Comparison of ENCODE assay signal across 13 cellular contexts in genomic region chr2:705971-706511, GRCh38. TPM values are rescaled to one million over a fixed set of nuclear protein-coding genes. Genes with fewer than 3 reads are reported as not detected.
A peak's percentile ranks its signal among the peaks of the same experiment; 100 is the strongest.
DNase-seq lines count a peak whose midpoint lies in the region; ATAC-seq, FAIRE-seq and TF ChIP-seq lines count a peak whose summit lies in the region.
"Had no signal": no experiment of that assay in that cellular context is flagged by ENCODE, and none has a peak within 500 bp of the region (broad histone marks: within the 10 kb centered on the region; RNA-seq: fewer than 3 reads in every experiment).

No MANE protein-coding gene starts in this region.

- no peak overlapping the region for H2AFZ ChIP-seq in smooth muscle cell (ENCODE audit: low read depth)

- WGBS in smooth muscle cell (ENCODE audit: low lambda C conversion rate): 86% methylated on average over 7 of the region's 7 CpGs

- H3K36me3 ChIP-seq in smooth muscle cell (ENCODE audit: low read depth): no peaks in the 10 kb centered on the region
- H3K36me3 ChIP-seq: lower lobe of right lung had no signal

- H3F3A ChIP-seq in smooth muscle cell (ENCODE audit: low read depth): no peaks in the 10 kb centered on the region

- H3K36me3 Mint-ChIP-seq in osteocyte (ENCODE audit: unreplicated experiment): no peaks in the 10 kb centered on the region

- TF ChIP-seq CTCF in GM13977 (IDR thresholded peaks at IDR 0.05; ENCODE audit: extremely low read depth, insufficient read depth, missing control alignments) (no peak), omental fat pad (IDR thresholded peaks at IDR 0.05) (no peak), osteocyte (IDR thresholded peaks at IDR 0.05) (no peak), smooth muscle cell (IDR thresholded peaks at IDR 0.05; ENCODE audit: borderline replicate concordance, insufficient read depth, poor library complexity, severe bottlenecking) (no peak)

- DNase-seq in GM13977 (ENCODE audit: low spot score) (peak; percentile 47), GM19239 (ENCODE audit: insufficient read length, low spot score) (peak; percentile 20), NCI-H2107 (lab: John Stamatoyannopoulos, UW) (peak; percentile 31), omental fat pad (ENCODE audit: low spot score) (no peak), HTR-8/SVneo (ENCODE audit: insufficient read length, low spot score) (no peak), osteocyte (ENCODE audit: extremely low spot score, unreplicated experiment) (no peak), smooth muscle cell (lab: John Stamatoyannopoulos, UW; ENCODE audit: unreplicated experiment) (no peak)
- DNase-seq: aorta, COR-L47, lower lobe of right lung, NCI-H1930 had no signal

- H3K4me1 Mint-ChIP-seq in osteocyte (ENCODE audit: unreplicated experiment): no peaks in the 10 kb centered on the region

- no peaks in the 10 kb centered on the region for H3K79me2 ChIP-seq in smooth muscle cell (ENCODE audit: low read depth)

- no peak overlapping the region for H3K9ac ChIP-seq in smooth muscle cell (ENCODE audit: low read depth)

- no peaks in the 10 kb centered on the region for H3K9me3 Mint-ChIP-seq in osteocyte (ENCODE audit: unreplicated experiment)

- no peak overlapping the region for H3K4me3 Mint-ChIP-seq in osteocyte (ENCODE audit: unreplicated experiment)
- H3K4me3 Mint-ChIP-seq: T-helper 1 cell treated with Interleukin-12 subunit alpha and Interleukin-12 subunit beta and Interleukin-4 antibody, amounts not matched to agents 30 μg/mL and 1 μg/mL, for 36 hours had no signal

- no peak overlapping the region for H3K27ac Mint-ChIP-seq in osteocyte (ENCODE audit: unreplicated experiment)
- H3K27ac Mint-ChIP-seq: T-helper 1 cell treated with Interleukin-12 subunit alpha and Interleukin-12 subunit beta and Interleukin-4 antibody, amounts not matched to agents 30 μg/mL and 1 μg/mL, for 36 hours had no signal

- no peaks in the 10 kb centered on the region for H4K20me1 ChIP-seq in smooth muscle cell (ENCODE audit: low read depth)

- ATAC-seq in HG02798 (IDR thresholded peaks at IDR 0.05; ENCODE audit: poor library complexity, unreplicated experiment): peak; percentile 94
- no peak for ATAC-seq in omental fat pad (ENCODE audit: low FRiP score)

- no peaks in the 10 kb centered on the region for H3K4me1 ChIP-seq in smooth muscle cell (ENCODE audit: low read depth)
- H3K4me1 ChIP-seq: lower lobe of right lung had no signal

- H3K9me3 ChIP-seq in smooth muscle cell (replicated peaks; ENCODE audit: low read depth): no peaks in the 10 kb centered on the region
- H3K9me3 ChIP-seq: lower lobe of right lung had no signal

- in situ Hi-C loops in GM13977 (cut with MboI; ENCODE audit: low pct_unique_long_range_greater_than_20kb, low sequenced_read_pairs, unreplicated experiment): loop anchor here (25.0 kb wide), 1 partner anchor 831 kb away; no protein-coding TSS in a partner anchor

- H3K27me3 ChIP-seq in smooth muscle cell (ENCODE audit: low read depth): peaks cover under 1% of the 10 kb centered on the region

- H3K27ac ChIP-seq in smooth muscle cell (ENCODE audit: low read depth): no peak overlapping the region
- H3K27ac ChIP-seq: lower lobe of right lung had no signal

- no peak overlapping the region for H3K4me2 ChIP-seq in smooth muscle cell

- H3K4me3 ChIP-seq in smooth muscle cell: no peak overlapping the region
- H3K4me3 ChIP-seq: lower lobe of right lung had no signal

- FAIRE-seq in GM19239 (lab: Jason Lieb, UNC) (peak; percentile 84), HTR-8/SVneo (lab: Jason Lieb, UNC) (no peak)

- H3K27me3 Mint-ChIP-seq in osteocyte (ENCODE audit: unreplicated experiment): peaks cover 5% of the 10 kb centered on the region

RNA-seq across cellular contexts. Expression of gene TMEM18, which starts 28.8 kb away (rescaled TPM):
- total RNA-seq in omental fat pad: 10 to 100 TPM; 17.8 to 27.3 (median 21.5) TPM
- 28.0 and 32.8 TPM in 2 replicates for total RNA-seq in osteocyte
- 18.3 and 27.2 TPM in 2 replicates for total RNA-seq in smooth muscle cell
- polyA plus RNA-seq in smooth muscle cell: 29.1 and 31.2 TPM in 2 replicates

Comparison
In these comparisons a context has a peak if more than half of its experiments do, and no peak if none do; other contexts are left out.
1. DNase-seq: peak in GM13977 (single experiment), GM19239 (single experiment) and NCI-H2107 (single experiment); none in omental fat pad (single experiment), HTR-8/SVneo (single experiment), osteocyte (single experiment) and smooth muscle cell (single experiment).